In the genomic region with DNA sequence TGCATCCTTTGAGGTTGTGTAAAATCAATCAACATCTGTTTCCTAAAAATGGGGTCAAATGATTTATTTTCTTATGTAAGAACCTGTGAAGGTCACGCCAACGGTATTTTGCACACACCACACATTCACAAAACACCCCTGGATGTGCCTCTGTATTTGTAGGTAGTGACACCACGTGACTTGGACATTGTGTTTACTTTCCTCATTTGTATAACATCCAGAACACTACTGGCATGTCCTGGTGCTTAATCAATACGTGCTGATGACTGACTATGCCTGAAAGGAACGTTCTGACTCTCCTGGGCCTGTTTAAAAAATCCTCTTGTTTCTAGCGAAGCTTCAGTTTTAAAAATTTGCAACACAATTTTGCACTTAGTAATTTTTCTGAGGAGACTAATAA, we compare ENCODE assay signal across 2 cellular contexts.
A peak's percentile ranks its signal among the peaks of the same experiment; 100 is the strongest.
TF ChIP-seq lines count a peak whose summit lies in the region.

No MANE protein-coding gene starts in this region.

TF ChIP-seq in HepG2, 621 proteins besides CTCF, POLR2A, EP300 and RAD21 (continues in another document):
- no peak for TF ChIP-seq POGZ (CRISPR knock-in tag; IDR thresholded peaks at IDR 0.05)
- no peak for TF ChIP-seq FOXP1 (IDR thresholded peaks at IDR 0.05)
- peak; percentile 53; the same call in 1 of the 2 replicates for TF ChIP-seq FOXP1 (CRISPR knock-in tag; IDR thresholded peaks at IDR 0.05)
- TF ChIP-seq, protein P1, sequence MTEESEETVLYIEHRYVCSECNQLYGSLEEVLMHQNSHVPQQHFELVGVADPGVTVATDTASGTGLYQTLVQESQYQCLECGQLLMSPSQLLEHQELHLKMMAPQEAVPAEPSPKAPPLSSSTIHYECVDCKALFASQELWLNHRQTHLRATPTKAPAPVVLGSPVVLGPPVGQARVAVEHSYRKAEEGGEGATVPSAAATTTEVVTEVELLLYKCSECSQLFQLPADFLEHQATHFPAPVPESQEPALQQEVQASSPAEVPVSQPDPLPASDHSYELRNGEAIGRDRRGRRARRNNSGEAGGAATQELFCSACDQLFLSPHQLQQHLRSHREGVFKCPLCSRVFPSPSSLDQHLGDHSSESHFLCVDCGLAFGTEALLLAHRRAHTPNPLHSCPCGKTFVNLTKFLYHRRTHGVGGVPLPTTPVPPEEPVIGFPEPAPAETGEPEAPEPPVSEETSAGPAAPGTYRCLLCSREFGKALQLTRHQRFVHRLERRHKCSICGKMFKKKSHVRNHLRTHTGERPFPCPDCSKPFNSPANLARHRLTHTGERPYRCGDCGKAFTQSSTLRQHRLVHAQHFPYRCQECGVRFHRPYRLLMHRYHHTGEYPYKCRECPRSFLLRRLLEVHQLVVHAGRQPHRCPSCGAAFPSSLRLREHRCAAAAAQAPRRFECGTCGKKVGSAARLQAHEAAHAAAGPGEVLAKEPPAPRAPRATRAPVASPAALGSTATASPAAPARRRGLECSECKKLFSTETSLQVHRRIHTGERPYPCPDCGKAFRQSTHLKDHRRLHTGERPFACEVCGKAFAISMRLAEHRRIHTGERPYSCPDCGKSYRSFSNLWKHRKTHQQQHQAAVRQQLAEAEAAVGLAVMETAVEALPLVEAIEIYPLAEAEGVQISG (CRISPR knock-in tag; IDR thresholded peaks at IDR 0.05), result no peak
- TF ChIP-seq RFX5 (IDR thresholded peaks at IDR 0.05; ENCODE audit: low read depth, low read length), result no peak
- no peak for TF ChIP-seq MAFK (conservative IDR thresholded peaks at IDR 0.05 in 1 of 2, IDR thresholded peaks at IDR 0.05 in 1 of 2; ENCODE audit: low read length in 2 of 2)
- TF ChIP-seq, protein P2, sequence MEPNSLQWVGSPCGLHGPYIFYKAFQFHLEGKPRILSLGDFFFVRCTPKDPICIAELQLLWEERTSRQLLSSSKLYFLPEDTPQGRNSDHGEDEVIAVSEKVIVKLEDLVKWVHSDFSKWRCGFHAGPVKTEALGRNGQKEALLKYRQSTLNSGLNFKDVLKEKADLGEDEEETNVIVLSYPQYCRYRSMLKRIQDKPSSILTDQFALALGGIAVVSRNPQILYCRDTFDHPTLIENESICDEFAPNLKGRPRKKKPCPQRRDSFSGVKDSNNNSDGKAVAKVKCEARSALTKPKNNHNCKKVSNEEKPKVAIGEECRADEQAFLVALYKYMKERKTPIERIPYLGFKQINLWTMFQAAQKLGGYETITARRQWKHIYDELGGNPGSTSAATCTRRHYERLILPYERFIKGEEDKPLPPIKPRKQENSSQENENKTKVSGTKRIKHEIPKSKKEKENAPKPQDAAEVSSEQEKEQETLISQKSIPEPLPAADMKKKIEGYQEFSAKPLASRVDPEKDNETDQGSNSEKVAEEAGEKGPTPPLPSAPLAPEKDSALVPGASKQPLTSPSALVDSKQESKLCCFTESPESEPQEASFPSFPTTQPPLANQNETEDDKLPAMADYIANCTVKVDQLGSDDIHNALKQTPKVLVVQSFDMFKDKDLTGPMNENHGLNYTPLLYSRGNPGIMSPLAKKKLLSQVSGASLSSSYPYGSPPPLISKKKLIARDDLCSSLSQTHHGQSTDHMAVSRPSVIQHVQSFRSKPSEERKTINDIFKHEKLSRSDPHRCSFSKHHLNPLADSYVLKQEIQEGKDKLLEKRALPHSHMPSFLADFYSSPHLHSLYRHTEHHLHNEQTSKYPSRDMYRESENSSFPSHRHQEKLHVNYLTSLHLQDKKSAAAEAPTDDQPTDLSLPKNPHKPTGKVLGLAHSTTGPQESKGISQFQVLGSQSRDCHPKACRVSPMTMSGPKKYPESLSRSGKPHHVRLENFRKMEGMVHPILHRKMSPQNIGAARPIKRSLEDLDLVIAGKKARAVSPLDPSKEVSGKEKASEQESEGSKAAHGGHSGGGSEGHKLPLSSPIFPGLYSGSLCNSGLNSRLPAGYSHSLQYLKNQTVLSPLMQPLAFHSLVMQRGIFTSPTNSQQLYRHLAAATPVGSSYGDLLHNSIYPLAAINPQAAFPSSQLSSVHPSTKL (CRISPR knock-in tag; IDR thresholded peaks at IDR 0.05), result peak; percentile 41; the same call in 1 of the 2 replicates
- TF ChIP-seq ZNF724P (CRISPR knock-in tag; IDR thresholded peaks at IDR 0.05; ENCODE audit: borderline replicate concordance), result no peak
- TF ChIP-seq ZNF546 (CRISPR knock-in tag; conservative IDR thresholded peaks at IDR 0.05), result no peak
- TF ChIP-seq SMARCC2 (IDR thresholded peaks at IDR 0.05), result no peak
- TF ChIP-seq ONECUT2 (CRISPR knock-in tag; IDR thresholded peaks at IDR 0.05), result peak; percentile 52; the same call in 1 of the 2 replicates
- no peak for TF ChIP-seq MXD1 (CRISPR knock-in tag; IDR thresholded peaks at IDR 0.05)
- TF ChIP-seq, protein P3, sequence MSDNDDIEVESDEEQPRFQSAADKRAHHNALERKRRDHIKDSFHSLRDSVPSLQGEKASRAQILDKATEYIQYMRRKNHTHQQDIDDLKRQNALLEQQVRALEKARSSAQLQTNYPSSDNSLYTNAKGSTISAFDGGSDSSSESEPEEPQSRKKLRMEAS (IDR thresholded peaks at IDR 0.05), result 0 out of 2 replicates have a peak, but pooled peaks have one; percentile 20
- no peak for TF ChIP-seq RNF2 (conservative IDR thresholded peaks at IDR 0.05; ENCODE audit: low read depth)
- no peak for TF ChIP-seq CENPX (CRISPR knock-in tag; IDR thresholded peaks at IDR 0.05)
- TF ChIP-seq NKX3-1 (CRISPR knock-in tag; IDR thresholded peaks at IDR 0.05), result no peak
- TF ChIP-seq BRD4 (CRISPR knock-in tag; IDR thresholded peaks at IDR 0.05), result no peak
- TF ChIP-seq NFATC3 (CRISPR knock-in tag; IDR thresholded peaks at IDR 0.05), result no peak
- TF ChIP-seq ZNF652 (CRISPR knock-in tag; IDR thresholded peaks at IDR 0.05; ENCODE audit: borderline replicate concordance, low read depth), result no peak
- no peak for TF ChIP-seq ZC3H13 (CRISPR knock-in tag; IDR thresholded peaks at IDR 0.05)
- peak; percentile 38; the same call in 1 of the 2 replicates for TF ChIP-seq BCL6 (CRISPR knock-in tag; IDR thresholded peaks at IDR 0.05)

TF ChIP-seq in K562, 482 proteins besides CTCF, POLR2A, EP300 and RAD21:
- TF ChIP-seq ZNF696 (CRISPR knock-in tag; conservative IDR thresholded peaks at IDR 0.05) (no peak), RAD51 (IDR thresholded peaks at IDR 0.05; ENCODE audit: borderline replicate concordance, low read depth) (peak; percentile 12; the same call in 1 of the 2 replicates)
- TF ChIP-seq, protein P4, sequence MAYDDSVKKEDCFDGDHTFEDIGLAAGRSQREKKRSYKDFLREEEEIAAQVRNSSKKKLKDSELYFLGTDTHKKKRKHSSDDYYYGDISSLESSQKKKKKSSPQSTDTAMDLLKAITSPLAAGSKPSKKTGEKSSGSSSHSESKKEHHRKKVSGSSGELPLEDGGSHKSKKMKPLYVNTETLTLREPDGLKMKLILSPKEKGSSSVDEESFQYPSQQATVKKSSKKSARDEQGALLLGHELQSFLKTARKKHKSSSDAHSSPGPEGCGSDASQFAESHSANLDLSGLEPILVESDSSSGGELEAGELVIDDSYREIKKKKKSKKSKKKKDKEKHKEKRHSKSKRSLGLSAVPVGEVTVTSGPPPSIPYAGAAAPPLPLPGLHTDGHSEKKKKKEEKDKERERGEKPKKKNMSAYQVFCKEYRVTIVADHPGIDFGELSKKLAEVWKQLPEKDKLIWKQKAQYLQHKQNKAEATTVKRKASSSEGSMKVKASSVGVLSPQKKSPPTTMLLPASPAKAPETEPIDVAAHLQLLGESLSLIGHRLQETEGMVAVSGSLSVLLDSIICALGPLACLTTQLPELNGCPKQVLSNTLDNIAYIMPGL (CRISPR knock-in tag; IDR thresholded peaks at IDR 0.05), result no peak
- TF ChIP-seq, protein P5, sequence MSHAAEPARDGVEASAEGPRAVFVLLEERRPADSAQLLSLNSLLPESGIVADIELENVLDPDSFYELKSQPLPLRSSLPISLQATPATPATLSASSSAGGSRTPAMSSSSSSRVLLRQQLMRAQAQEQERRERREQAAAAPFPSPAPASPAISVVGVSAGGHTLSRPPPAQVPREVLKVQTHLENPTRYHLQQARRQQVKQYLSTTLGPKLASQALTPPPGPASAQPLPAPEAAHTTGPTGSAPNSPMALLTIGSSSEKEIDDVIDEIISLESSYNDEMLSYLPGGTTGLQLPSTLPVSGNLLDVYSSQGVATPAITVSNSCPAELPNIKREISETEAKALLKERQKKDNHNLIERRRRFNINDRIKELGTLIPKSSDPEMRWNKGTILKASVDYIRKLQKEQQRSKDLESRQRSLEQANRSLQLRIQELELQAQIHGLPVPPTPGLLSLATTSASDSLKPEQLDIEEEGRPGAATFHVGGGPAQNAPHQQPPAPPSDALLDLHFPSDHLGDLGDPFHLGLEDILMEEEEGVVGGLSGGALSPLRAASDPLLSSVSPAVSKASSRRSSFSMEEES (CRISPR knock-in tag; IDR thresholded peaks at IDR 0.05), result peak; percentile 53
